In genomic region chr10:122953827-122954730, GRCh38 we compare ENCODE assay signal across 1 cellular context.
TF ChIP-seq lines count a peak whose summit lies in the region.

A gene with protein sequence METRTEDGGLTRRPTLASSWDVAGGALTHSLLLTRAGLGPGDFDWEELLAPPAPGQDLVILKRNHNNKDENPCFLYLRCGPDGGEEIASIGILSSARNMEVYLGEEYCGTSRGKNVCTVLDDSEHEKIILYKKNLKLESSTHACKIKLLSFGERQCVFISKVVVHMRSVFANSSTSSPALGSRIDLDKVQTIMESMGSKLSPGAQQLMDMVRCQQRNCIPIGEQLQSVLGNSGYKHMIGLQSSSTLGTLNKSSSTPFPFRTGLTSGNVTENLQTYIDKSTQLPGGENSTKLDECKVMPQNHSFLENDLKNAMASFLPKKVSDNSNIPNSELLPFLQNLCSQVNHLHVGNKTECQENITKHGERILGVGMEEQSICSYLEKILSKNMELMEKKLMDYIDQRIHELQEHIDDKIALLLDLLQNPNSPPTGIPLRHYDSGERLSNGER (minus strand): TSS chr10:122954227. CDS start chr10:122954178, 49 bp downstream.

TF ChIP-seq in K562, 482 proteins besides CTCF, POLR2A, EP300 and RAD21 (continued from another document and continues in another):
- no peak for TF ChIP-seq ATF2 (CRISPR knock-in tag; IDR thresholded peaks at IDR 0.05)
- no peak for TF ChIP-seq SMARCE1 (IDR thresholded peaks at IDR 0.05)
- TF ChIP-seq TCFL5 (CRISPR knock-in tag; conservative IDR thresholded peaks at IDR 0.05): no peak
- no peak for TF ChIP-seq ZZZ3 (IDR thresholded peaks at IDR 0.05)
- TF ChIP-seq MAFF (IDR thresholded peaks at IDR 0.05; ENCODE audit: low read length): no peak
- TF ChIP-seq ZNF740 (CRISPR knock-in tag; IDR thresholded peaks at IDR 0.05): no peak
- TF ChIP-seq ZNF740 (tag; IDR thresholded peaks at IDR 0.05): no peak
- peak; percentile 76 for TF ChIP-seq NCOA6 (IDR thresholded peaks at IDR 0.05)
- TF ChIP-seq, protein P1, sequence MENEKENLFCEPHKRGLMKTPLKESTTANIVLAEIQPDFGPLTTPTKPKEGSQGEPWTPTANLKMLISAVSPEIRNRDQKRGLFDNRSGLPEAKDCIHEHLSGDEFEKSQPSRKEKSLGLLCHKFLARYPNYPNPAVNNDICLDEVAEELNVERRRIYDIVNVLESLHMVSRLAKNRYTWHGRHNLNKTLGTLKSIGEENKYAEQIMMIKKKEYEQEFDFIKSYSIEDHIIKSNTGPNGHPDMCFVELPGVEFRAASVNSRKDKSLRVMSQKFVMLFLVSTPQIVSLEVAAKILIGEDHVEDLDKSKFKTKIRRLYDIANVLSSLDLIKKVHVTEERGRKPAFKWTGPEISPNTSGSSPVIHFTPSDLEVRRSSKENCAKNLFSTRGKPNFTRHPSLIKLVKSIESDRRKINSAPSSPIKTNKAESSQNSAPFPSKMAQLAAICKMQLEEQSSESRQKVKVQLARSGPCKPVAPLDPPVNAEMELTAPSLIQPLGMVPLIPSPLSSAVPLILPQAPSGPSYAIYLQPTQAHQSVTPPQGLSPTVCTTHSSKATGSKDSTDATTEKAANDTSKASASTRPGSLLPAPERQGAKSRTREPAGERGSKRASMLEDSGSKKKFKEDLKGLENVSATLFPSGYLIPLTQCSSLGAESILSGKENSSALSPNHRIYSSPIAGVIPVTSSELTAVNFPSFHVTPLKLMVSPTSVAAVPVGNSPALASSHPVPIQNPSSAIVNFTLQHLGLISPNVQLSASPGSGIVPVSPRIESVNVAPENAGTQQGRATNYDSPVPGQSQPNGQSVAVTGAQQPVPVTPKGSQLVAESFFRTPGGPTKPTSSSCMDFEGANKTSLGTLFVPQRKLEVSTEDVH (IDR thresholded peaks at IDR 0.05; ENCODE audit: low read depth, partially characterized antibody): peak; percentile 61
- no peak for TF ChIP-seq TEAD1 (CRISPR knock-in tag; IDR thresholded peaks at IDR 0.05)
- TF ChIP-seq CBX1 (IDR thresholded peaks at IDR 0.05; ENCODE audit: low read depth): peak; percentile 62; the same call in 1 of the 2 replicates
- no peak for TF ChIP-seq NR4A1 (CRISPR knock-in tag; IDR thresholded peaks at IDR 0.05)
- TF ChIP-seq NR4A1 (tag; IDR thresholded peaks at IDR 0.05): no peak
- peak; percentile 80 for TF ChIP-seq POU5F1 (IDR thresholded peaks at IDR 0.05; ENCODE audit: borderline replicate concordance, low read depth, low read length, partially characterized antibody)
- no peak for TF ChIP-seq SPI1 (IDR thresholded peaks at IDR 0.05; ENCODE audit: borderline replicate concordance, low read depth, low read length)
- TF ChIP-seq SMAD1 (IDR thresholded peaks at IDR 0.05; ENCODE audit: low read depth, low read length, partially characterized antibody): no peak
- TF ChIP-seq HDAC3 (IDR thresholded peaks at IDR 0.05; ENCODE audit: borderline replicate concordance, partially characterized antibody): no peak
- TF ChIP-seq RBM39 (optimal IDR thresholded peaks at IDR 0.05; ENCODE audit: low read depth, low read length): no peak
- no peak for TF ChIP-seq ZNF121 (CRISPR knock-in tag; conservative IDR thresholded peaks at IDR 0.05)
- peak; percentile 38; the same call in 1 of the 2 replicates for TF ChIP-seq HDAC2 (IDR thresholded peaks at IDR 0.05)
- no peak for TF ChIP-seq GATAD2B (IDR thresholded peaks at IDR 0.05; ENCODE audit: borderline replicate concordance)
- TF ChIP-seq PPARD (CRISPR knock-in tag; IDR thresholded peaks at IDR 0.05): no peak
- TF ChIP-seq ZC3H11A (IDR thresholded peaks at IDR 0.05; ENCODE audit: low read depth, low read length): 0 out of 2 replicates have a peak, but pooled peaks have one; percentile 85
- no peak for TF ChIP-seq ERF (CRISPR knock-in tag; IDR thresholded peaks at IDR 0.05)
- TF ChIP-seq ZNF24 (IDR thresholded peaks at IDR 0.05): no peak
- no peak for TF ChIP-seq PRMT5 (CRISPR knock-in tag; IDR thresholded peaks at IDR 0.05)
- TF ChIP-seq HMGN3 (IDR thresholded peaks at IDR 0.05; ENCODE audit: borderline replicate concordance, extremely low read depth, insufficient read length, low read depth, low read length): no peak
- peak; percentile 99 to 100 for TF ChIP-seq NRF1 (conservative IDR thresholded peaks at IDR 0.05 in 1 of 2, IDR thresholded peaks at IDR 0.05 in 1 of 2)
- no peak for TF ChIP-seq ZNF561 (CRISPR knock-in tag; conservative IDR thresholded peaks at IDR 0.05)
- TF ChIP-seq, protein P2, sequence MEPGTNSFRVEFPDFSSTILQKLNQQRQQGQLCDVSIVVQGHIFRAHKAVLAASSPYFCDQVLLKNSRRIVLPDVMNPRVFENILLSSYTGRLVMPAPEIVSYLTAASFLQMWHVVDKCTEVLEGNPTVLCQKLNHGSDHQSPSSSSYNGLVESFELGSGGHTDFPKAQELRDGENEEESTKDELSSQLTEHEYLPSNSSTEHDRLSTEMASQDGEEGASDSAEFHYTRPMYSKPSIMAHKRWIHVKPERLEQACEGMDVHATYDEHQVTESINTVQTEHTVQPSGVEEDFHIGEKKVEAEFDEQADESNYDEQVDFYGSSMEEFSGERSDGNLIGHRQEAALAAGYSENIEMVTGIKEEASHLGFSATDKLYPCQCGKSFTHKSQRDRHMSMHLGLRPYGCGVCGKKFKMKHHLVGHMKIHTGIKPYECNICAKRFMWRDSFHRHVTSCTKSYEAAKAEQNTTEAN (CRISPR knock-in tag; IDR thresholded peaks at IDR 0.05): no peak
- TF ChIP-seq PTRF (tag; IDR thresholded peaks at IDR 0.05): no peak
- no peak for TF ChIP-seq ZBTB8A (IDR thresholded peaks at IDR 0.05; ENCODE audit: partially characterized antibody)
- TF ChIP-seq SMARCB1 (IDR thresholded peaks at IDR 0.05; ENCODE audit: insufficient read length, low read depth): no peak
- peak; percentile 35 to 43; a peak in 2 of 4 replicates for TF ChIP-seq SIN3A (IDR thresholded peaks at IDR 0.05; ENCODE audit: borderline replicate concordance in 2 of 2, control insufficient read depth in 1 of 2, low read depth in 2 of 2, low read length in 2 of 2)
- no peak for TF ChIP-seq THAP7 (CRISPR knock-in tag; IDR thresholded peaks at IDR 0.05)
- no peak for TF ChIP-seq NCOA4 (IDR thresholded peaks at IDR 0.05; ENCODE audit: partially characterized antibody)
- no peak for TF ChIP-seq ARID2 (IDR thresholded peaks at IDR 0.05)
- TF ChIP-seq ATF4 (CRISPR knock-in tag; IDR thresholded peaks at IDR 0.05): no peak
- TF ChIP-seq RBBP5 (IDR thresholded peaks at IDR 0.05; ENCODE audit: borderline replicate concordance, insufficient read depth, low read length, poor library complexity, severe bottlenecking): peak; percentile 90
- no peak for TF ChIP-seq ELF4 (CRISPR knock-in tag; IDR thresholded peaks at IDR 0.05)
- TF ChIP-seq ZNF511 (CRISPR knock-in tag; IDR thresholded peaks at IDR 0.05): 0 out of 2 replicates have a peak, but pooled peaks have one; percentile 53
- no peak for TF ChIP-seq ZNF76 (CRISPR knock-in tag; IDR thresholded peaks at IDR 0.05; ENCODE audit: borderline replicate concordance)
- no peak for TF ChIP-seq ZNF324 (CRISPR knock-in tag; IDR thresholded peaks at IDR 0.05)
- no peak for TF ChIP-seq NR2C2 (CRISPR knock-in tag; IDR thresholded peaks at IDR 0.05)
- TF ChIP-seq NR2C2 (tag; IDR thresholded peaks at IDR 0.05): peak; percentile 90
- no peak for TF ChIP-seq USF1 (CRISPR knock-in tag; IDR thresholded peaks at IDR 0.05)
- no peak for TF ChIP-seq DIDO1 (tag; IDR thresholded peaks at IDR 0.05; ENCODE audit: low read depth)
- TF ChIP-seq, protein P3, sequence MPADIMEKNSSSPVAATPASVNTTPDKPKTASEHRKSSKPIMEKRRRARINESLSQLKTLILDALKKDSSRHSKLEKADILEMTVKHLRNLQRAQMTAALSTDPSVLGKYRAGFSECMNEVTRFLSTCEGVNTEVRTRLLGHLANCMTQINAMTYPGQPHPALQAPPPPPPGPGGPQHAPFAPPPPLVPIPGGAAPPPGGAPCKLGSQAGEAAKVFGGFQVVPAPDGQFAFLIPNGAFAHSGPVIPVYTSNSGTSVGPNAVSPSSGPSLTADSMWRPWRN (IDR thresholded peaks at IDR 0.05; ENCODE audit: low read depth): no peak
- no peak for TF ChIP-seq SAP30 (IDR thresholded peaks at IDR 0.05; ENCODE audit: borderline replicate concordance, insufficient read depth, low read depth, low read length, poor library complexity, severe bottlenecking)
- TF ChIP-seq MTA2 (IDR thresholded peaks at IDR 0.05; ENCODE audit: low read depth): no peak
- no peak for TF ChIP-seq PHB (CRISPR knock-in tag; IDR thresholded peaks at IDR 0.05)
- TF ChIP-seq, protein P4, sequence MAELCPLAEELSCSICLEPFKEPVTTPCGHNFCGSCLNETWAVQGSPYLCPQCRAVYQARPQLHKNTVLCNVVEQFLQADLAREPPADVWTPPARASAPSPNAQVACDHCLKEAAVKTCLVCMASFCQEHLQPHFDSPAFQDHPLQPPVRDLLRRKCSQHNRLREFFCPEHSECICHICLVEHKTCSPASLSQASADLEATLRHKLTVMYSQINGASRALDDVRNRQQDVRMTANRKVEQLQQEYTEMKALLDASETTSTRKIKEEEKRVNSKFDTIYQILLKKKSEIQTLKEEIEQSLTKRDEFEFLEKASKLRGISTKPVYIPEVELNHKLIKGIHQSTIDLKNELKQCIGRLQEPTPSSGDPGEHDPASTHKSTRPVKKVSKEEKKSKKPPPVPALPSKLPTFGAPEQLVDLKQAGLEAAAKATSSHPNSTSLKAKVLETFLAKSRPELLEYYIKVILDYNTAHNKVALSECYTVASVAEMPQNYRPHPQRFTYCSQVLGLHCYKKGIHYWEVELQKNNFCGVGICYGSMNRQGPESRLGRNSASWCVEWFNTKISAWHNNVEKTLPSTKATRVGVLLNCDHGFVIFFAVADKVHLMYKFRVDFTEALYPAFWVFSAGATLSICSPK (IDR thresholded peaks at IDR 0.05; ENCODE audit: borderline replicate concordance): no peak
- TF ChIP-seq PHB2 (IDR thresholded peaks at IDR 0.05; ENCODE audit: low read depth): no peak
- no peak for TF ChIP-seq ZKSCAN3 (CRISPR knock-in tag; IDR thresholded peaks at IDR 0.05)
- TF ChIP-seq ETS2 (tag; IDR thresholded peaks at IDR 0.05; ENCODE audit: borderline replicate concordance, poor library complexity, severe bottlenecking): no peak
- TF ChIP-seq BRCA1 (IDR thresholded peaks at IDR 0.05): no peak
- TF ChIP-seq BRCA1 (CRISPR knock-in tag; IDR thresholded peaks at IDR 0.05): no peak
- TF ChIP-seq GTF2A2 (tag; IDR thresholded peaks at IDR 0.05): no peak
- no peak for TF ChIP-seq POLR2H (tag; IDR thresholded peaks at IDR 0.05; ENCODE audit: low read depth)
- peak; percentile 55; the same call in 1 of the 2 replicates for TF ChIP-seq SIN3B (IDR thresholded peaks at IDR 0.05; ENCODE audit: low read depth)
- peak; percentile 55 for TF ChIP-seq ATF7 (IDR thresholded peaks at IDR 0.05)
- no peak for TF ChIP-seq ADNP (tag; IDR thresholded peaks at IDR 0.05)
- TF ChIP-seq, protein P5, sequence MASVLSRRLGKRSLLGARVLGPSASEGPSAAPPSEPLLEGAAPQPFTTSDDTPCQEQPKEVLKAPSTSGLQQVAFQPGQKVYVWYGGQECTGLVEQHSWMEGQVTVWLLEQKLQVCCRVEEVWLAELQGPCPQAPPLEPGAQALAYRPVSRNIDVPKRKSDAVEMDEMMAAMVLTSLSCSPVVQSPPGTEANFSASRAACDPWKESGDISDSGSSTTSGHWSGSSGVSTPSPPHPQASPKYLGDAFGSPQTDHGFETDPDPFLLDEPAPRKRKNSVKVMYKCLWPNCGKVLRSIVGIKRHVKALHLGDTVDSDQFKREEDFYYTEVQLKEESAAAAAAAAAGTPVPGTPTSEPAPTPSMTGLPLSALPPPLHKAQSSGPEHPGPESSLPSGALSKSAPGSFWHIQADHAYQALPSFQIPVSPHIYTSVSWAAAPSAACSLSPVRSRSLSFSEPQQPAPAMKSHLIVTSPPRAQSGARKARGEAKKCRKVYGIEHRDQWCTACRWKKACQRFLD (CRISPR knock-in tag; IDR thresholded peaks at IDR 0.05): peak; percentile 55; the same call in 1 of the 2 replicates
- TF ChIP-seq ELF2 (CRISPR knock-in tag; IDR thresholded peaks at IDR 0.05): no peak
- TF ChIP-seq TCF7 (IDR thresholded peaks at IDR 0.05; ENCODE audit: borderline replicate concordance): no peak
